In genomic region chr18:46293699-46294300, GRCh38 we compare ENCODE assay signal across 21 cellular contexts.
A peak's percentile ranks its signal among the peaks of the same experiment; 100 is the strongest.
DNase-seq lines count a peak whose midpoint lies in the region; ATAC-seq and TF ChIP-seq lines count a peak whose summit lies in the region.
"Had no signal": no experiment of that assay in that cellular context is flagged by ENCODE, and none has a peak within 500 bp of the region (broad histone marks: within the 10 kb centered on the region; RNA-seq: fewer than 3 reads in every experiment).

No MANE protein-coding gene starts in this region.

- no peak overlapping the region for H3K27ac ChIP-seq in ascending aorta
- no peak overlapping the region for H3K27ac ChIP-seq in esophagus muscularis mucosa (replicated peaks in 1 of 4)
- H3K27ac ChIP-seq: right lobe of liver, SJCRH30 had no signal

- TF ChIP-seq EP300 in esophagus muscularis mucosa (IDR thresholded peaks at IDR 0.05), result no peak

- H3K4me1 ChIP-seq in ascending aorta (no peaks in the 10 kb centered on the region), esophagus muscularis mucosa (no peaks in the 10 kb centered on the region)

- no peak for ATAC-seq in left lobe of liver
- ATAC-seq: CD8-positive, alpha-beta T cell; right lobe of liver; stimulated activated naive CD8-positive, alpha-beta T cell treated with anti-CD3 and anti-CD28 coated beads, Interleukin-15, Interleukin-2, amounts not matched to agents 100 U/mL and 50 U/mL, for 24 hours had no signal

- H3K27ac Mint-ChIP-seq in Calu3 (ENCODE audit: unreplicated experiment), result peak overlapping the region; percentile 32
- H3K27ac Mint-ChIP-seq: CD8-positive, alpha-beta T cell had no signal

- H3K4me1 Mint-ChIP-seq in Calu3 (ENCODE audit: low read depth, unreplicated experiment), result peaks cover 12% of the 10 kb centered on the region

- H3K9me3 Mint-ChIP-seq in Calu3 (ENCODE audit: low read depth, unreplicated experiment), result no peaks in the 10 kb centered on the region
- H3K9me3 Mint-ChIP-seq: CD8-positive, alpha-beta T cell had no signal

- H3K36me3 ChIP-seq in ascending aorta (no peaks in the 10 kb centered on the region), esophagus muscularis mucosa (no peaks in the 10 kb centered on the region)
- H3K36me3 ChIP-seq: right lobe of liver, SJCRH30 had no signal

- DNase-seq in Calu3, result peak; percentile 24
- peak; percentile 75 for DNase-seq in NCI-H2107 treated with DMSO at 0.1 percent for 48 hours (lab: John Stamatoyannopoulos, UW; ENCODE audit: unreplicated experiment)
- peak; percentile 36 for DNase-seq in epithelial cell of esophagus (ENCODE audit: low read depth)
- DNase-seq in left lobe of liver (ENCODE audit: low spot score), result peak; percentile 23
- no peak for DNase-seq in ascending aorta (ENCODE audit: low spot score in 2 of 2)
- no peak for DNase-seq in esophagus muscularis mucosa (ENCODE audit: extremely low spot score)
- no peak for DNase-seq in anterior cingulate cortex (lab: John Stamatoyannopoulos, UW)
- no peak for DNase-seq in SKM-1 treated with dmso at 0.1 percent for 144 hours (lab: John Stamatoyannopoulos, UW; ENCODE audit: unreplicated experiment)
- DNase-seq: activated CD4-positive, CD25-positive, alpha-beta regulatory T cell; amniotic stem cell; CD8-positive, alpha-beta T cell; cerebellar nuclear complex; DMS79; effector CD8-positive, alpha-beta T cell; hippocampal formation; left ventricle myocardium superior; NCI-H510A; occipital lobe; stimulated activated naive CD8-positive, alpha-beta T cell treated with anti-CD3 and anti-CD28 coated beads, Interleukin-15, Interleukin-2, amounts not matched to agents 100 U/mL and 50 U/mL, for 24 hours had no signal

- no peaks in the 10 kb centered on the region for H3K9me3 ChIP-seq in ascending aorta
- no peaks in the 10 kb centered on the region for H3K9me3 ChIP-seq in esophagus muscularis mucosa
- H3K9me3 ChIP-seq: right lobe of liver, SJCRH30 had no signal

- TF ChIP-seq POLR2A in esophagus muscularis mucosa (IDR thresholded peaks at IDR 0.05; ENCODE audit: low read depth), result no peak

- 49% methylated on average over 6 of the region's 9 CpGs for WGBS in esophagus muscularis mucosa

- H3K36me3 Mint-ChIP-seq in Calu3 (ENCODE audit: insufficient read depth, unreplicated experiment), result no peaks in the 10 kb centered on the region
- H3K36me3 Mint-ChIP-seq: CD8-positive, alpha-beta T cell had no signal

- H3K4me3 Mint-ChIP-seq in Calu3 (ENCODE audit: low read depth, unreplicated experiment), result no peak overlapping the region
- H3K4me3 Mint-ChIP-seq: CD8-positive, alpha-beta T cell had no signal

- no TSS peak for BruUV-seq in Calu3 (replicated peaks; lab: Mats Ljungman, UMichigan)

- CTCF ChIA-PET in Calu3 (lab: Charles Lee), result no interaction called here

- H3K27me3 ChIP-seq in ascending aorta (no peaks in the 10 kb centered on the region), esophagus muscularis mucosa (no peaks in the 10 kb centered on the region)
- H3K27me3 ChIP-seq: right lobe of liver, SJCRH30 had no signal

- H3K4me3 ChIP-seq in epithelial cell of esophagus (ENCODE audit: low read length) (no peak overlapping the region), ascending aorta (no peak overlapping the region), esophagus muscularis mucosa (no peak overlapping the region)
- H3K4me3 ChIP-seq: right lobe of liver, SJCRH30 had no signal

- H3K27me3 Mint-ChIP-seq in Calu3 (ENCODE audit: unreplicated experiment), result no peaks in the 10 kb centered on the region

- TF ChIP-seq CTCF in Calu3 (IDR thresholded peaks at IDR 0.05; ENCODE audit: unreplicated experiment), result no peak
- TF ChIP-seq CTCF in epithelial cell of esophagus (IDR thresholded peaks at IDR 0.05; ENCODE audit: insufficient read depth, low read depth, low read length, missing control alignments), result no peak
- TF ChIP-seq CTCF in ascending aorta (IDR thresholded peaks at IDR 0.05), result no peak
- no peak for TF ChIP-seq CTCF in esophagus muscularis mucosa (IDR thresholded peaks at IDR 0.05)

- intact Hi-C loops in Calu3 (cut with micrococcal nuclease; ENCODE audit: unreplicated experiment) (no loop called here), ascending aorta (cut with DNase I) (no loop called here), esophagus muscularis mucosa (cut with DNase I) (no loop called here)

Comparison
In these comparisons a context has a peak if more than half of its experiments do, and no peak if none do; other contexts are left out.
1. DNase-seq: peak in Calu3 (single experiment), NCI-H2107 treated with DMSO at 0.1 percent for 48 hours (single experiment), epithelial cell of esophagus (single experiment) and left lobe of liver (single experiment); none in ascending aorta (0 of 2), esophagus muscularis mucosa (single experiment), anterior cingulate cortex (0 of 58) and SKM-1 treated with dmso at 0.1 percent for 144 hours (single experiment).